7 cellular contexts compared by ENCODE assay signal in genomic region chr6:77457720-77458349, GRCh38. TPM values are rescaled to one million over a fixed set of nuclear protein-coding genes. Genes with fewer than 3 reads are reported as not detected.
DNase-seq lines count a peak whose midpoint lies in the region; ATAC-seq and TF ChIP-seq lines count a peak whose summit lies in the region.

No MANE protein-coding gene starts in this region.

- H3K4me3 Mint-ChIP-seq in chondrocyte (ENCODE audit: unreplicated experiment) = no peak overlapping the region

- no peak overlapping the region for H3K27ac ChIP-seq in PC-9
- no peak overlapping the region for H3K27ac ChIP-seq in liver (ENCODE audit: low read depth in 1 of 2, low read length in 2 of 2)
- H3K27ac ChIP-seq in tibial artery = peak overlapping the region; percentile 75 to 93

- no peak overlapping the region for H3K4me2 ChIP-seq in PC-9

- WGBS in liver = 18% methylated on average over 6 of the region's 6 CpGs

- peaks cover 9% of the 10 kb centered on the region for H3K27me3 Mint-ChIP-seq in chondrocyte (ENCODE audit: low read depth)

- POLR2A ChIA-PET in PC-9 (lab: Charles Lee; ENCODE audit: unreplicated experiment) = no interaction called here

- H3K27me3 ChIP-seq in PC-9 (ENCODE audit: insufficient read depth, low read depth) (no peaks in the 10 kb centered on the region), liver (ENCODE audit: control insufficient read depth in 4 of 4, insufficient read depth in 4 of 4, low read length in 3 of 4) (peaks cover 0 to 19% (median 9%) of the 10 kb centered on the region in 4 donors), tibial artery (no peaks in the 10 kb centered on the region)

- H3K36me3 Mint-ChIP-seq in chondrocyte (ENCODE audit: low read depth) = no peaks in the 10 kb centered on the region

- intact Hi-C loops in PC-9 (cut with micrococcal nuclease; ENCODE audit: unreplicated experiment) (loop anchor here (2.0 to 10.0 kb wide), 4 partner anchors 166 to 1523 kb away; no protein-coding TSS in a partner anchor), tibial artery (cut with DNase I; ENCODE audit: low total_unique reads) (loop anchor here (5.0 to 10.0 kb wide), 2 partner anchors 573 to 776 kb away; no protein-coding TSS in a partner anchor)

- peaks cover 58% of the 10 kb centered on the region for H3K4me1 Mint-ChIP-seq in chondrocyte (ENCODE audit: low read depth)

- H3K4me3 ChIP-seq in PC-9 (no peak overlapping the region), liver (ENCODE audit: low read depth in 1 of 3, low read length in 3 of 3) (no peak overlapping the region), tibial artery (peak overlapping the region; percentile 10 to 13)

- H3K4me1 ChIP-seq in PC-9 (replicated peaks; ENCODE audit: insufficient read depth) = no peaks in the 10 kb centered on the region
- peaks cover 0 to 6% (median under 1%) of the 10 kb centered on the region in 4 donors for H3K4me1 ChIP-seq in liver (ENCODE audit: control insufficient read depth in 4 of 4, insufficient read depth in 4 of 4, low read length in 3 of 4)
- H3K4me1 ChIP-seq in tibial artery = peaks cover 0 to 52% (median 5%) of the 10 kb centered on the region in 4 donors

- no peaks in the 10 kb centered on the region for H4K20me1 ChIP-seq in PC-9 (ENCODE audit: insufficient read depth)

- DNase-seq in EH (ENCODE audit: low read depth) = peak; percentile 93
- peak in 1 of 2 experiments; percentile 56 for DNase-seq in PC-9
- DNase-seq in chondrocyte (ENCODE audit: low spot score) = no peak
- DNase-seq in tibial artery = peak; percentile 84 to 86

- H3F3A ChIP-seq in PC-9 (ENCODE audit: insufficient read depth, low read depth) = no peaks in the 10 kb centered on the region

- peak; percentile 66 for TF ChIP-seq CTCF in PC-9 (conservative IDR thresholded peaks at IDR 0.05)
- TF ChIP-seq CTCF in chondrocyte (IDR thresholded peaks at IDR 0.05) = peak; percentile 92
- peak; percentile 60 for TF ChIP-seq CTCF in liver (IDR thresholded peaks at IDR 0.05; ENCODE audit: low read depth, low read length, missing input control)
- TF ChIP-seq CTCF in tibial artery (IDR thresholded peaks at IDR 0.05) = peak; percentile 77 to 83

- no peak overlapping the region for H3K9ac ChIP-seq in liver (ENCODE audit: low read depth in 1 of 2, low read length in 2 of 2)

- no TSS peak for BruUV-seq in PC-9 (replicated peaks; lab: Mats Ljungman, UMichigan)

- H3K79me2 ChIP-seq in PC-9 (ENCODE audit: low read depth) = no peaks in the 10 kb centered on the region

- H3K36me3 ChIP-seq in PC-9 (ENCODE audit: low read depth) (no peaks in the 10 kb centered on the region), liver (ENCODE audit: control insufficient read depth in 4 of 4, insufficient read depth in 3 of 4, low read depth in 1 of 4, low read length in 3 of 4) (no peaks in the 10 kb centered on the region), tibial artery (no peaks in the 10 kb centered on the region)

- H3K9me3 Mint-ChIP-seq in chondrocyte (ENCODE audit: low read depth) = peaks cover 2% of the 10 kb centered on the region

- ATAC-seq in GM19351 (IDR thresholded peaks at IDR 0.05; ENCODE audit: unreplicated experiment) (peak; percentile 86), HG03520 (IDR thresholded peaks at IDR 0.05; ENCODE audit: unreplicated experiment) (peak; percentile 75)

- no peaks in the 10 kb centered on the region for H3K9me2 ChIP-seq in PC-9 (ENCODE audit: insufficient read depth)

- peak; percentile 74 to 80 for TF ChIP-seq RAD21 in liver (IDR thresholded peaks at IDR 0.05)

- peak overlapping the region; percentile 73 for H3K27ac Mint-ChIP-seq in chondrocyte (ENCODE audit: unreplicated experiment)

- no peak overlapping the region for H2AFZ ChIP-seq in PC-9

- H3K9me3 ChIP-seq in PC-9 (ENCODE audit: insufficient read depth, low read depth) (no peaks in the 10 kb centered on the region), liver (ENCODE audit: control insufficient read depth in 4 of 4, low read length in 3 of 4) (no peaks in the 10 kb centered on the region), tibial artery (no peaks in the 10 kb centered on the region)

- CTCF ChIA-PET in PC-9 (lab: Charles Lee) = no interaction called here

TF ChIP-seq in liver, 16 proteins besides CTCF, POLR2A, EP300 and RAD21:
- no peak for TF ChIP-seq GABPA (IDR thresholded peaks at IDR 0.05 in 1 of 2, conservative IDR thresholded peaks at IDR 0.05 in 1 of 2)
- no peak for TF ChIP-seq SP1 (IDR thresholded peaks at IDR 0.05)
- no peak for TF ChIP-seq ATF3 (IDR thresholded peaks at IDR 0.05)
- TF ChIP-seq, protein P1, sequence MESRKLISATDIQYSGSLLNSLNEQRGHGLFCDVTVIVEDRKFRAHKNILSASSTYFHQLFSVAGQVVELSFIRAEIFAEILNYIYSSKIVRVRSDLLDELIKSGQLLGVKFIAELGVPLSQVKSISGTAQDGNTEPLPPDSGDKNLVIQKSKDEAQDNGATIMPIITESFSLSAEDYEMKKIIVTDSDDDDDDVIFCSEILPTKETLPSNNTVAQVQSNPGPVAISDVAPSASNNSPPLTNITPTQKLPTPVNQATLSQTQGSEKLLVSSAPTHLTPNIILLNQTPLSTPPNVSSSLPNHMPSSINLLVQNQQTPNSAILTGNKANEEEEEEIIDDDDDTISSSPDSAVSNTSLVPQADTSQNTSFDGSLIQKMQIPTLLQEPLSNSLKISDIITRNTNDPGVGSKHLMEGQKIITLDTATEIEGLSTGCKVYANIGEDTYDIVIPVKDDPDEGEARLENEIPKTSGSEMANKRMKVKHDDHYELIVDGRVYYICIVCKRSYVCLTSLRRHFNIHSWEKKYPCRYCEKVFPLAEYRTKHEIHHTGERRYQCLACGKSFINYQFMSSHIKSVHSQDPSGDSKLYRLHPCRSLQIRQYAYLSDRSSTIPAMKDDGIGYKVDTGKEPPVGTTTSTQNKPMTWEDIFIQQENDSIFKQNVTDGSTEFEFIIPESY (IDR thresholded peaks at IDR 0.05) = no peak
- no peak for TF ChIP-seq RXRA (IDR thresholded peaks at IDR 0.05)
- no peak for TF ChIP-seq MAX (IDR thresholded peaks at IDR 0.05)
- no peak for TF ChIP-seq FOXA2 (IDR thresholded peaks at IDR 0.05)
- TF ChIP-seq REST (IDR thresholded peaks at IDR 0.05) = no peak
- TF ChIP-seq FOXA1 (IDR thresholded peaks at IDR 0.05) = no peak
- TF ChIP-seq TAF1 (conservative IDR thresholded peaks at IDR 0.05) = no peak
- no peak for TF ChIP-seq HNF4A (conservative IDR thresholded peaks at IDR 0.05)
- no peak for TF ChIP-seq NR2F2 (IDR thresholded peaks at IDR 0.05)
- no peak for TF ChIP-seq EGR1 (IDR thresholded peaks at IDR 0.05; ENCODE audit: low read depth in 2 of 2)
- TF ChIP-seq JUND (IDR thresholded peaks at IDR 0.05) = no peak
- TF ChIP-seq HNF4G (IDR thresholded peaks at IDR 0.05) = no peak
- no peak for TF ChIP-seq YY1 (IDR thresholded peaks at IDR 0.05)

RNA-seq across cellular contexts. Expression of gene HTR1B, which starts 5.5 kb away (rescaled TPM):
- total RNA-seq in PC-9 (2021) = not detected in 2 replicates
- total RNA-seq in chondrocyte = 0.57 to 1.2 TPM (median 0.65 TPM) in 3 replicates
- total RNA-seq in liver = under 1 TPM in 1 of 2 donors, not detected in 1; 0.08 TPM
- not detected for polyA plus RNA-seq in liver

Comparison
In these comparisons a context has a peak if more than half of its experiments do, and no peak if none do; other contexts are left out.
1. H3K27ac ChIP-seq: peak in tibial artery (2 of 2); none in PC-9 (single experiment) and liver (0 of 2).
2. H3K4me3 ChIP-seq: peak in tibial artery (2 of 2); none in PC-9 (single experiment) and liver (0 of 3).
3. Peak in every context shown above with its lines, with median percentiles within 50 percentile points of each other: CTCF ChIP-seq.